In the genomic region with DNA sequence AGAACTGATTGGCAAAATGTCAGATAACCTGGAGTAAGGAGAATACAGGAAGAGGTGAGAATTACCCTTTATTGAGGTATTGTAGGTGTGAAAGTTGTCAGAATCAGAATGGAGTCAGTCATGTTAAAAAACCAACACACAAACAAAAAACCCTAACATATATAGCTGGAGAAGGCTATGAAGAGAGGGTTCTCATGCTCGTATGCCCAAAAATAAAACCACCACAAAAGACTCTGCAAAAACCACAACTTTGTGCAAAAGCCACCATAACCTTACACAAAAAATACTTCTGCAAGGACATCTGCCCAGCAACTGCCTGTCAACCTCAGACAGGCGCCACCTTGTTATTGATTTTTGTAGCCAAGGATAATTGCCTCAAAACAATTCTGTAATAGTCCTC, we compare ENCODE assay signal across 36 cellular contexts.
DNase-seq lines count a peak whose midpoint lies in the region; ATAC-seq and TF ChIP-seq lines count a peak whose summit lies in the region.
"Had no signal": no experiment of that assay in that cellular context is flagged by ENCODE, and none has a peak within 500 bp of the region (broad histone marks: within the 10 kb centered on the region; RNA-seq: fewer than 3 reads in every experiment).

No MANE protein-coding gene starts in this region.

- H3K4me2 ChIP-seq in BLaER1 (peak overlapping the region; percentile 37), MM.1S (ENCODE audit: low read depth, low read length) (no peak overlapping the region)

- TF ChIP-seq CTCF in MM.1S (IDR thresholded peaks at IDR 0.05; ENCODE audit: low read length) (no peak), osteocyte (IDR thresholded peaks at IDR 0.05) (no peak)

- ATAC-seq in T-helper 17 cell (peak; percentile 36), HG02981 (IDR thresholded peaks at IDR 0.05; ENCODE audit: unreplicated experiment) (no peak)
- ATAC-seq: heart left ventricle, right lobe of liver had no signal

- H3K9me2 ChIP-seq in MM.1S (replicated peaks; ENCODE audit: insufficient read depth, low read length) = no peaks in the 10 kb centered on the region

- H3K27me3 Mint-ChIP-seq in T-helper 17 cell (no peaks in the 10 kb centered on the region), osteocyte (ENCODE audit: unreplicated experiment) (peaks cover 14% of the 10 kb centered on the region)
- H3K27me3 Mint-ChIP-seq: brain; CD4-positive, alpha-beta memory T cell; naive B cell had no signal

- H3K9ac ChIP-seq in BLaER1 = no peak overlapping the region
- H3K9ac ChIP-seq in MM.1S (ENCODE audit: low read length) = no peak overlapping the region

- H3K4me3 ChIP-seq in BLaER1 (no peak overlapping the region), MM.1S (ENCODE audit: low read length) (no peak overlapping the region)
- H3K4me3 ChIP-seq: esophagus muscularis mucosa, heart left ventricle, right lobe of liver, thyroid gland, uterus had no signal

- H3K9me3 Mint-ChIP-seq in osteocyte (ENCODE audit: unreplicated experiment) = peaks cover 3% of the 10 kb centered on the region
- H3K9me3 Mint-ChIP-seq: brain, HFFc6 had no signal

- H3K27ac Mint-ChIP-seq in T-helper 17 cell = peak overlapping the region; percentile 72
- no peak overlapping the region for H3K27ac Mint-ChIP-seq in osteocyte (ENCODE audit: unreplicated experiment)
- H3K27ac Mint-ChIP-seq: activated T-helper 1 cell treated with anti-CD3 and anti-CD28 coated beads, Interleukin-12 subunit alpha, Interleukin-12 subunit beta, Interleukin-2, Interleukin-4 antibody, amounts not matched to agents 30 ng/mL and 10 ng/mL and 1 ng/mL, durations not matched to agents 14 hours and 24 hours and 36 hours; brain; HFFc6; naive B cell; progenitor cell of endocrine pancreas had no signal

- H3K36me3 Mint-ChIP-seq in T-helper 17 cell (ENCODE audit: low read depth) = no peaks in the 10 kb centered on the region
- no peaks in the 10 kb centered on the region for H3K36me3 Mint-ChIP-seq in osteocyte (ENCODE audit: unreplicated experiment)
- H3K36me3 Mint-ChIP-seq: brain; CD4-positive, alpha-beta memory T cell; naive B cell had no signal

- no peaks in the 10 kb centered on the region for H4K20me1 ChIP-seq in BLaER1
- no peaks in the 10 kb centered on the region for H4K20me1 ChIP-seq in MM.1S (ENCODE audit: insufficient read depth, low read length)

- H3K9me3 ChIP-seq in BLaER1 (no peaks in the 10 kb centered on the region), MM.1S (replicated peaks; ENCODE audit: insufficient read depth, low read length) (no peaks in the 10 kb centered on the region), T-helper 17 cell (ENCODE audit: control insufficient read depth, low read length, poor library complexity, severe bottlenecking) (no peaks in the 10 kb centered on the region)
- H3K9me3 ChIP-seq: esophagus muscularis mucosa, heart left ventricle, right lobe of liver, thyroid gland, uterus had no signal

- no peak overlapping the region for H2AFZ ChIP-seq in MM.1S (ENCODE audit: low read length)

- H3K4me3 Mint-ChIP-seq in T-helper 17 cell (no peak overlapping the region), osteocyte (ENCODE audit: unreplicated experiment) (no peak overlapping the region)
- H3K4me3 Mint-ChIP-seq: activated T-helper 1 cell treated with anti-CD3 and anti-CD28 coated beads, Interleukin-12 subunit alpha, Interleukin-12 subunit beta, Interleukin-2, Interleukin-4 antibody, amounts not matched to agents 30 ng/mL and 10 ng/mL and 1 ng/mL, durations not matched to agents 14 hours and 24 hours and 36 hours; brain; HFFc6; naive B cell had no signal

- DNase-seq in NCI-H1417 (lab: John Stamatoyannopoulos, UW) (peak in 2 of 3 experiments; percentile 20 to 70), NCI-H1417 treated with DMSO at 0.1 percent for 48 hours (lab: John Stamatoyannopoulos, UW) (no peak), MM.1S (peak; percentile 52), T-helper 17 cell (no peak), osteocyte (ENCODE audit: extremely low spot score, unreplicated experiment) (no peak), foreskin melanocyte (no peak)
- DNase-seq: 8988T; activated CD4-positive, alpha-beta T cell treated with anti-CD3 and anti-CD28 coated beads, Interleukin-2, amount 50 U/mL, for 4 hours; activated CD4-positive, CD25-positive, alpha-beta regulatory T cell; activated CD8-positive, alpha-beta memory T cell treated with anti-CD3 and anti-CD28 coated beads, Interleukin-2, amount 50 U/mL, for 48 hours; activated naive CD4-positive, alpha-beta T cell treated with Interleukin-2 at 50 U/mL for 16 hours; amniotic stem cell; cerebellar nuclear complex; dermis blood vessel endothelial cell; foreskin fibroblast; GOT3; heart left ventricle; HFFc6; KG1; kidney glomerular epithelial cell; naive B cell; NCI-H1048; NCI-H2227 treated with DMSO at 0.1 percent for 48 hours; NCI-H526 treated with DMSO at 0.1 percent for 48 hours; OCI-M1; right lobe of liver; stimulated activated CD4-positive, alpha-beta T cell treated with anti-CD3 and anti-CD28 coated beads, Interleukin-2, amount 100 ng/mL, for 48 hours; thyroid gland; uterus had no signal

- H3K4me1 ChIP-seq in BLaER1 (peaks cover 24% of the 10 kb centered on the region), MM.1S (ENCODE audit: low read length) (no peaks in the 10 kb centered on the region)
- H3K4me1 ChIP-seq: right lobe of liver, thyroid gland had no signal

- H3K79me2 ChIP-seq in MM.1S (ENCODE audit: low read length) = no peaks in the 10 kb centered on the region

- H3K27ac ChIP-seq in BLaER1 (no peak overlapping the region), MM.1S (ENCODE audit: low read length) (no peak overlapping the region)
- H3K27ac ChIP-seq: esophagus muscularis mucosa, heart left ventricle, right lobe of liver, thyroid gland, uterus had no signal

- H3K4me1 Mint-ChIP-seq in T-helper 17 cell (peaks cover 26% of the 10 kb centered on the region), osteocyte (ENCODE audit: unreplicated experiment) (peaks cover 12% of the 10 kb centered on the region)

- H3K36me3 ChIP-seq in BLaER1 (no peaks in the 10 kb centered on the region), MM.1S (replicated peaks; ENCODE audit: insufficient read depth, low read length) (no peaks in the 10 kb centered on the region)
- H3K36me3 ChIP-seq: esophagus muscularis mucosa, heart left ventricle, right lobe of liver, thyroid gland, uterus had no signal

- no peaks in the 10 kb centered on the region for H3K27me3 ChIP-seq in BLaER1
- H3K27me3 ChIP-seq in MM.1S (replicated peaks; ENCODE audit: insufficient read depth, low read length) = no peaks in the 10 kb centered on the region
- H3K27me3 ChIP-seq: esophagus muscularis mucosa, heart left ventricle, right lobe of liver, thyroid gland, uterus had no signal

- H3F3A ChIP-seq in MM.1S (ENCODE audit: insufficient read depth, low read length) = no peaks in the 10 kb centered on the region

Comparison
In these comparisons a context has a peak if more than half of its experiments do, and no peak if none do; other contexts are left out.
1. DNase-seq: peak in NCI-H1417 (2 of 3) and MM.1S (single experiment); none in NCI-H1417 treated with DMSO at 0.1 percent for 48 hours (single experiment), T-helper 17 cell (0 of 3), osteocyte (single experiment) and foreskin melanocyte (single experiment).